Comparison of ENCODE assay signal across 8 cellular contexts in the genomic region with DNA sequence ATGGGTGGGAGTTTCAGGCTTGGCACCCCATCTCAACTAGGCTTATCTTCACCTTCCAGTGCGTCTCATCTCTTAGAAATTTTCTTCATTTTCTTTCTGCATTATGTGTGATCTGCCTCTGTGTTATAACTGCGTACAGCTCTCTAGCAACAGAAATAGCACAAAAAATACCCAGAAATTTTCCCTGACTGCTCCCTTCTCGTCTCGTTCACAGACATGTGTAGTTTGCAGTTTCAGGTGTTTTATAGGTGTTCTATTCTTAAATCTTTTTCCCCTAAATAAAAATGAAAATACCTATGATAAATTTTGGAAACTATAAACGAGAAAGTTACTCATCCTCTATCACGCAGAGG. TPM values are rescaled to one million over a fixed set of nuclear protein-coding genes. Genes with fewer than 3 reads are reported as not detected.
DNase-seq lines count a peak whose midpoint lies in the region; ATAC-seq and TF ChIP-seq lines count a peak whose summit lies in the region.

No MANE protein-coding gene starts in this region.

- peaks cover 4% of the 10 kb centered on the region for H3K36me3 Mint-ChIP-seq in activated naive CD4-positive, alpha-beta T cell treated with anti-CD3 and anti-CD28 coated beads, Interleukin-2, amount 50 U/mL, for 24 hours
- H3K36me3 Mint-ChIP-seq in activated T-helper 2 cell treated with anti-CD3 and anti-CD28 coated beads, Interferon-gamma antibody, Interleukin-2, Interleukin-4, amounts not matched to agents 10 μg/mL and 5 μg/mL and 100 μg/mL, durations not matched to agents 14 hours and 24 hours and 36 hours (ENCODE audit: low read depth): peaks cover 9% of the 10 kb centered on the region

- H3K4me1 ChIP-seq in suprapubic skin (peaks cover 46% of the 10 kb centered on the region), left ventricle myocardium inferior (peaks cover 41% of the 10 kb centered on the region), mucosa of descending colon (ENCODE audit: low read depth) (peaks cover 42% of the 10 kb centered on the region)

- DNase-seq in activated naive CD4-positive, alpha-beta T cell (lab: John Stamatoyannopoulos, UW): no peak
- DNase-seq in activated T-helper 2 cell treated with anti-CD3 and anti-CD28 coated beads, Interferon-gamma antibody, Interleukin-2, Interleukin-4, amounts not matched to agents 10 μg/mL and 5 μg/mL and 100 μg/mL, durations not matched to agents 14 hours and 24 hours and 36 hours (ENCODE audit: low spot score): no peak
- DNase-seq in suprapubic skin (ENCODE audit: low spot score in 2 of 2) (no peak), left ventricle myocardium inferior (no peak), NCI-H748 (lab: John Stamatoyannopoulos, UW; ENCODE audit: unreplicated experiment) (no peak), mucosa of descending colon (no peak)

- WGBS in suprapubic skin: 43% methylated on average over 6 of the region's 6 CpGs

- H3K4me3 ChIP-seq in suprapubic skin (peak overlapping the region; percentile 16), left ventricle myocardium inferior (no peak overlapping the region), mucosa of descending colon (no peak overlapping the region)

- H3K9me3 ChIP-seq in suprapubic skin (no peaks in the 10 kb centered on the region), left ventricle myocardium inferior (replicated peaks) (peaks cover 3% of the 10 kb centered on the region), mucosa of descending colon (no peaks in the 10 kb centered on the region)

- H3K27ac ChIP-seq in suprapubic skin (no peak overlapping the region), left ventricle myocardium inferior (replicated peaks) (no peak overlapping the region)

- intact Hi-C loops in activated T-helper 2 cell treated with anti-CD3 and anti-CD28 coated beads, Interferon-gamma antibody, Interleukin-2, Interleukin-4, amounts not matched to agents 10 μg/mL and 5 μg/mL and 100 μg/mL, durations not matched to agents 14 hours and 24 hours and 36 hours (cut with micrococcal nuclease): loop anchor here (5.0 kb wide), 2 partner anchors 46 to 106 kb away; partner anchors contain the start of gene DGUOK
- intact Hi-C loops in left ventricle myocardium inferior (cut with micrococcal nuclease): no loop called here
- intact Hi-C loops in mucosa of descending colon (cut with DNase I, micrococcal nuclease): no loop called here

- peak overlapping the region; percentile 84 for H3K27ac Mint-ChIP-seq in activated naive CD4-positive, alpha-beta T cell treated with anti-CD3 and anti-CD28 coated beads, Interleukin-2, amount 50 U/mL, for 24 hours
- peak overlapping the region; percentile 85 for H3K27ac Mint-ChIP-seq in activated T-helper 2 cell treated with anti-CD3 and anti-CD28 coated beads, Interferon-gamma antibody, Interleukin-2, Interleukin-4, amounts not matched to agents 10 μg/mL and 5 μg/mL and 100 μg/mL, durations not matched to agents 14 hours and 24 hours and 36 hours

- no peak for TF ChIP-seq POLR2A in suprapubic skin (IDR thresholded peaks at IDR 0.05)

- peaks cover 86% of the 10 kb centered on the region for H3K4me1 Mint-ChIP-seq in activated naive CD4-positive, alpha-beta T cell treated with anti-CD3 and anti-CD28 coated beads, Interleukin-2, amount 50 U/mL, for 24 hours
- H3K4me1 Mint-ChIP-seq in activated T-helper 2 cell treated with anti-CD3 and anti-CD28 coated beads, Interferon-gamma antibody, Interleukin-2, Interleukin-4, amounts not matched to agents 10 μg/mL and 5 μg/mL and 100 μg/mL, durations not matched to agents 14 hours and 24 hours and 36 hours (ENCODE audit: low read depth): peaks cover 73% of the 10 kb centered on the region

- ATAC-seq in HG03025 (IDR thresholded peaks at IDR 0.05; ENCODE audit: low FRiP score, unreplicated experiment): peak; percentile 12
- no peak for ATAC-seq in mucosa of descending colon

- no peaks in the 10 kb centered on the region for H3K36me3 ChIP-seq in suprapubic skin
- H3K36me3 ChIP-seq in left ventricle myocardium inferior: no peaks in the 10 kb centered on the region
- H3K36me3 ChIP-seq in mucosa of descending colon (ENCODE audit: low read depth): no peaks in the 10 kb centered on the region

- TF ChIP-seq CTCF in suprapubic skin (IDR thresholded peaks at IDR 0.05) (no peak), left ventricle myocardium inferior (IDR thresholded peaks at IDR 0.05; ENCODE audit: borderline replicate concordance) (no peak), mucosa of descending colon (IDR thresholded peaks at IDR 0.05) (no peak)

- H3K27me3 Mint-ChIP-seq in activated naive CD4-positive, alpha-beta T cell treated with anti-CD3 and anti-CD28 coated beads, Interleukin-2, amount 50 U/mL, for 24 hours: no peaks in the 10 kb centered on the region
- no peaks in the 10 kb centered on the region for H3K27me3 Mint-ChIP-seq in activated T-helper 2 cell treated with anti-CD3 and anti-CD28 coated beads, Interferon-gamma antibody, Interleukin-2, Interleukin-4, amounts not matched to agents 10 μg/mL and 5 μg/mL and 100 μg/mL, durations not matched to agents 14 hours and 24 hours and 36 hours (ENCODE audit: low read depth)

- H3K27me3 ChIP-seq in suprapubic skin: no peaks in the 10 kb centered on the region
- H3K27me3 ChIP-seq in left ventricle myocardium inferior (ENCODE audit: low read depth): no peaks in the 10 kb centered on the region

- peak overlapping the region; percentile 84 for H3K4me3 Mint-ChIP-seq in activated naive CD4-positive, alpha-beta T cell treated with anti-CD3 and anti-CD28 coated beads, Interleukin-2, amount 50 U/mL, for 24 hours
- peak overlapping the region; percentile 80 for H3K4me3 Mint-ChIP-seq in activated T-helper 2 cell treated with anti-CD3 and anti-CD28 coated beads, Interferon-gamma antibody, Interleukin-2, Interleukin-4, amounts not matched to agents 10 μg/mL and 5 μg/mL and 100 μg/mL, durations not matched to agents 14 hours and 24 hours and 36 hours (ENCODE audit: low read depth)

- no peak for TF ChIP-seq EP300 in suprapubic skin (IDR thresholded peaks at IDR 0.05)

- no peaks in the 10 kb centered on the region for H3K9me3 Mint-ChIP-seq in activated naive CD4-positive, alpha-beta T cell treated with anti-CD3 and anti-CD28 coated beads, Interleukin-2, amount 50 U/mL, for 24 hours
- peaks cover 4% of the 10 kb centered on the region for H3K9me3 Mint-ChIP-seq in activated T-helper 2 cell treated with anti-CD3 and anti-CD28 coated beads, Interferon-gamma antibody, Interleukin-2, Interleukin-4, amounts not matched to agents 10 μg/mL and 5 μg/mL and 100 μg/mL, durations not matched to agents 14 hours and 24 hours and 36 hours

RNA-seq across cellular contexts. Expression of gene TET3, which starts 48.2 kb away (rescaled TPM):
- total RNA-seq in activated T-helper 2 cell treated with anti-CD3 and anti-CD28 coated beads, Interferon-gamma antibody, Interleukin-2, Interleukin-4, amounts not matched to agents 10 μg/mL and 5 μg/mL and 100 μg/mL, durations not matched to agents 14 hours and 24 hours and 36 hours: 23.5 and 23.6 TPM in 2 replicates
- total RNA-seq in suprapubic skin (10 to 100 TPM; 53.6 to 75.3 (median 58.4) TPM), left ventricle myocardium inferior (2.3 TPM), mucosa of descending colon (10 to 100 TPM; 16.6 to 28.7 (median 21.9) TPM)
